In genomic region chr4:47463235-47463956, GRCh38 we compare ENCODE assay signal across 8 cellular contexts. TPM values are rescaled to one million over a fixed set of nuclear protein-coding genes. Genes with fewer than 3 reads are reported as not detected.
DNase-seq lines count a peak whose midpoint lies in the region; ATAC-seq, FAIRE-seq and TF ChIP-seq lines count a peak whose summit lies in the region.

COMMD8 (minus strand) TSS chr4:47463702; CDS start chr4:47463651, 51 bp downstream.

- H3K9me3 ChIP-seq in kidney (ENCODE audit: control insufficient read depth in 1 of 2, low read length in 2 of 2): no peaks in the 10 kb centered on the region

- TF ChIP-seq CTCF in BJ (IDR thresholded peaks at IDR 0.05; ENCODE audit: insufficient read depth, low read depth, low read length): 0 out of 2 replicates have a peak, but pooled peaks have one; percentile 29
- TF ChIP-seq CTCF in choroid plexus epithelial cell (conservative IDR thresholded peaks at IDR 0.05; ENCODE audit: low read depth, low read length): no peak
- TF ChIP-seq CTCF in kidney (IDR thresholded peaks at IDR 0.05; ENCODE audit: borderline replicate concordance, extremely low read depth, insufficient read depth): peak; percentile 18

- POLR2A ChIA-PET in BJ (lab: Charles Lee): no interaction called here

- intact Hi-C loops in kidney (cut with DNase I): no loop called here

- peaks cover 0 to 10% of the 10 kb centered on the region in 2 donors for H3K4me1 ChIP-seq in kidney (ENCODE audit: control insufficient read depth in 1 of 2, insufficient read depth in 1 of 2, low read depth in 1 of 2, low read length in 2 of 2)

- peak within 1 kb of the TSS; percentile 53 to 90 for H3K9ac ChIP-seq in kidney (ENCODE audit: low read length in 2 of 2)

- no peaks in the 10 kb centered on the region for H3K27me3 ChIP-seq in BJ (ENCODE audit: control insufficient read depth, insufficient read depth, low read length)

- FAIRE-seq in kidney (lab: Jason Lieb, UNC): peak; percentile 68

- peak; percentile 88 for ATAC-seq in HG03442 (IDR thresholded peaks at IDR 0.05; ENCODE audit: unreplicated experiment)

- H3K36me3 ChIP-seq in BJ (ENCODE audit: control insufficient read depth, insufficient read depth, low read length) (no peaks in the 10 kb centered on the region), kidney (ENCODE audit: control insufficient read depth in 1 of 2, insufficient read depth in 2 of 2, low read length in 2 of 2) (peaks cover 0 to 3% of the 10 kb centered on the region in 2 donors)

- DNase-seq in BJ (ENCODE audit: low read depth) (peak; percentile 68), GM19238 (ENCODE audit: insufficient read length, low spot score) (peak; percentile 80), NCI-H510A treated with DMSO at 0.1 percent for 48 hours (lab: John Stamatoyannopoulos, UW) (peak; percentile 67), choroid plexus epithelial cell (ENCODE audit: low read depth) (peak; percentile 98), kidney (peak; percentile 99)
- DNase-seq in activated CD4-positive, alpha-beta T cell treated with anti-CD3 and anti-CD28 coated beads for 24 hours (ENCODE audit: low read depth in 2 of 2): peak; percentile 93 to 94
- peak; percentile 98 for DNase-seq in stimulated activated CD4-positive, alpha-beta T cell treated with anti-CD3 and anti-CD28 coated beads, Interleukin-15, amount 100 ng/mL, for 24 hours

- H3K27ac ChIP-seq in kidney (ENCODE audit: low read depth in 2 of 2, low read length in 2 of 2): peak within 1 kb of the TSS; percentile 84 to 89

- H3K4me3 ChIP-seq in BJ (ENCODE audit: low read depth, low read length) (peak within 1 kb of the TSS; percentile 92), choroid plexus epithelial cell (ENCODE audit: low read depth, low read length) (peak within 1 kb of the TSS; percentile 91), kidney (ENCODE audit: low read length in 2 of 2) (peak within 1 kb of the TSS; percentile 72 to 93)

- CTCF ChIA-PET in BJ (lab: Yijun Ruan, JAX): interaction anchor here (0.6 to 1.0 kb wide), 8 partner anchors 20 to 1553 kb away, joined by 3 to 4 read pairs (median 3); no protein-coding TSS in a partner anchor

RNA-seq across cellular contexts. Expression of gene COMMD8, which starts in this region (rescaled TPM):
- polyA plus RNA-seq in BJ (2011; rRNA removed) (10.4 and 19.2 TPM in 2 replicates), kidney (ENCODE audit: insufficient read depth, low read depth, low replicate concordance) (39.8 TPM)
- polyA minus RNA-seq in BJ (2011; rRNA and poly(A)+ RNA removed): 2.4 and 3.6 TPM in 2 replicates
- 21.0 TPM for total RNA-seq in kidney

Comparison
In these comparisons a context has a peak if more than half of its experiments do, and no peak if none do; other contexts are left out.
1. Peak in every context shown above with its lines: DNase-seq, ATAC-seq, H3K4me3 ChIP-seq and H3K27ac ChIP-seq.